In genomic region chr10:102633848-102634247, GRCh38 we compare ENCODE assay signal across 10 cellular contexts. TPM values are rescaled to one million over a fixed set of nuclear protein-coding genes. Genes with fewer than 3 reads are reported as not detected.
DNase-seq lines count a peak whose midpoint lies in the region; ATAC-seq, FAIRE-seq and TF ChIP-seq lines count a peak whose summit lies in the region.
"Had no signal": no experiment of that assay in that cellular context is flagged by ENCODE, and none has a peak within 500 bp of the region (broad histone marks: within the 10 kb centered on the region; RNA-seq: fewer than 3 reads in every experiment).

No MANE protein-coding gene starts in this region.

- no peak for FAIRE-seq in HepG2 (lab: Jason Lieb, UNC)
- FAIRE-seq: H54 had no signal

- DNase-seq in HepG2 (ENCODE audit: low spot score) (no peak), endothelial cell (ENCODE audit: low spot score) (no peak), neural crest cell (ENCODE audit: low read depth, low spot score) (no peak), midbrain (lab: John Stamatoyannopoulos, UW) (no peak), EL (no peak), kidney glomerular epithelial cell (lab: John Stamatoyannopoulos, UW) (no peak)
- DNase-seq: NCI-H2171 had no signal

- POLR2A ChIA-PET in HepG2 (lab: Yijun Ruan, JAX), result interaction anchor here (1.2 kb wide), 1 partner anchor 8 kb away, joined by 6 read pairs; no protein-coding TSS in a partner anchor

- TF ChIP-seq POLR2A in HepG2 (IDR thresholded peaks at IDR 0.05; ENCODE audit: insufficient read depth in 1 of 2, low read depth in 2 of 2, low read length in 2 of 2), result no peak

- H3K36me3 ChIP-seq in liver (ENCODE audit: control insufficient read depth in 4 of 4, insufficient read depth in 3 of 4, low read depth in 1 of 4, low read length in 3 of 4) (peaks cover 0 to 9% (median 0%) of the 10 kb centered on the region in 4 donors), HepG2 (replicated peaks in 1 of 2; ENCODE audit: control insufficient read depth in 1 of 2, insufficient read depth in 2 of 2, low read length in 2 of 2) (no peaks in the 10 kb centered on the region; a peak in 1 of 5 replicates)

- H3K9me3 ChIP-seq in liver (ENCODE audit: control insufficient read depth in 4 of 4, low read length in 3 of 4) (no peaks in the 10 kb centered on the region), HepG2 (ENCODE audit: low read length) (no peaks in the 10 kb centered on the region)

- H3K79me2 ChIP-seq in HepG2 (ENCODE audit: insufficient read depth, low read length), result no peaks in the 10 kb centered on the region

- CTCF ChIA-PET in HepG2 (lab: Yijun Ruan, JAX; ENCODE audit: low intra/inter-chr PET ratio, low total read pairs), result no interaction called here

- TF ChIP-seq EP300 in HepG2 (IDR thresholded peaks at IDR 0.05; ENCODE audit: low read depth in 2 of 2, low read length in 2 of 2) (no peak), HepG2 (CRISPR knock-in tag; IDR thresholded peaks at IDR 0.05; ENCODE audit: borderline replicate concordance) (no peak)

- H4K20me1 ChIP-seq in HepG2 (ENCODE audit: insufficient read depth, low read length), result no peaks in the 10 kb centered on the region

- TF ChIP-seq CTCF in liver (IDR thresholded peaks at IDR 0.05; ENCODE audit: low read depth, low read length, missing input control) (no peak), HepG2 (CRISPR knock-in tag; IDR thresholded peaks at IDR 0.05) (no peak), endothelial cell (IDR thresholded peaks at IDR 0.05; ENCODE audit: unreplicated experiment) (no peak), neural crest cell (conservative IDR thresholded peaks at IDR 0.05) (no peak)

- H3K27ac ChIP-seq in liver (ENCODE audit: low read depth in 1 of 2, low read length in 2 of 2) (peak overlapping the region; percentile 63 to 78), HepG2 (ENCODE audit: extremely low read length, insufficient read depth, low read length) (no peak overlapping the region)

- H2AFZ ChIP-seq in HepG2 (ENCODE audit: low read length), result no peak overlapping the region

- H3K27me3 Mint-ChIP-seq in endothelial cell (ENCODE audit: unreplicated experiment) (peaks cover 8% of the 10 kb centered on the region), neural crest cell (ENCODE audit: low read depth) (no peaks in the 10 kb centered on the region)

- H3K36me3 Mint-ChIP-seq in endothelial cell (ENCODE audit: low read depth, unreplicated experiment) (peaks cover 20% of the 10 kb centered on the region), neural crest cell (ENCODE audit: low read depth) (peaks cover 5% of the 10 kb centered on the region)

- ATAC-seq in HepG2 (no peak; the same call in 1 of the 3 replicates), GM18502 (IDR thresholded peaks at IDR 0.05; ENCODE audit: poor library complexity, unreplicated experiment) (no peak)

- H3K4me3 ChIP-seq in liver (ENCODE audit: low read depth in 1 of 3, low read length in 3 of 3) (no peak overlapping the region), HepG2 (replicated peaks in 1 of 3; ENCODE audit: insufficient read depth in 1 of 3, low read depth in 2 of 3, low read length in 3 of 3) (no peak overlapping the region)

- peaks cover 64% of the 10 kb centered on the region for H3K4me1 Mint-ChIP-seq in endothelial cell (ENCODE audit: unreplicated experiment)
- peaks cover 47% of the 10 kb centered on the region for H3K4me1 Mint-ChIP-seq in neural crest cell

- H3K9me3 Mint-ChIP-seq in endothelial cell (ENCODE audit: unreplicated experiment), result no peaks in the 10 kb centered on the region
- H3K9me3 Mint-ChIP-seq in neural crest cell, result peaks cover 5% of the 10 kb centered on the region

- H3K4me3 Mint-ChIP-seq in endothelial cell (ENCODE audit: unreplicated experiment), result no peak overlapping the region
- H3K4me3 Mint-ChIP-seq in neural crest cell, result peak overlapping the region; percentile 38

- peak overlapping the region; percentile 80 for H3K27ac Mint-ChIP-seq in endothelial cell (ENCODE audit: unreplicated experiment)
- H3K27ac Mint-ChIP-seq in neural crest cell (ENCODE audit: unreplicated experiment), result no peak overlapping the region

- H3K9ac ChIP-seq in liver (ENCODE audit: low read depth in 1 of 2, low read length in 2 of 2) (no peak overlapping the region), HepG2 (ENCODE audit: insufficient read depth, low read depth, low read length) (no peak overlapping the region)

- H3K27me3 ChIP-seq in liver (ENCODE audit: control insufficient read depth in 4 of 4, insufficient read depth in 4 of 4, low read length in 3 of 4) (no peaks in the 10 kb centered on the region), HepG2 (ENCODE audit: control insufficient read depth in 1 of 2, insufficient read depth in 2 of 2, low read length in 2 of 2) (no peaks in the 10 kb centered on the region)

- no peak overlapping the region for H3K4me2 ChIP-seq in HepG2 (ENCODE audit: low read depth, low read length)

- intact Hi-C loops in HepG2 (cut with micrococcal nuclease; ENCODE audit: unreplicated experiment), result no loop called here

- in situ Hi-C loops in HepG2 (cut with HindIII; ENCODE audit: extremely low pct_ligation_motif_present, low pct_unique_long_range_greater_than_20kb), result no loop called here

- WGBS in liver, result 92% methylated on average over 5 of the region's 5 CpGs
- WGBS in HepG2 (ENCODE audit: low lambda C conversion rate), result 68% methylated on average over 4 of the region's 5 CpGs

- H3K4me1 ChIP-seq in liver (ENCODE audit: control insufficient read depth in 4 of 4, insufficient read depth in 4 of 4, low read length in 3 of 4), result peaks cover 0 to 12% (median 6%) of the 10 kb centered on the region in 4 donors
- H3K4me1 ChIP-seq in HepG2 (ENCODE audit: insufficient read depth, low read length), result peaks cover 54% of the 10 kb centered on the region

- no peak for TF ChIP-seq RAD21 in liver (IDR thresholded peaks at IDR 0.05)
- TF ChIP-seq RAD21 in HepG2 (CRISPR knock-in tag; IDR thresholded peaks at IDR 0.05), result no peak

- BruUV-seq in HepG2 (replicated peaks; lab: Mats Ljungman, UMichigan), result no TSS peak

TF ChIP-seq in liver, 16 proteins besides CTCF, POLR2A, EP300 and RAD21 (continues in another document):
- no peak for TF ChIP-seq ZBTB33 (IDR thresholded peaks at IDR 0.05)

TF ChIP-seq in HepG2, 621 proteins besides CTCF, POLR2A, EP300 and RAD21 (continues in another document):
- TF ChIP-seq IRF9 (CRISPR knock-in tag; IDR thresholded peaks at IDR 0.05; ENCODE audit: borderline replicate concordance) (no peak), PATZ1 (CRISPR knock-in tag; IDR thresholded peaks at IDR 0.05) (no peak), ZC3H4 (CRISPR knock-in tag; IDR thresholded peaks at IDR 0.05; ENCODE audit: borderline replicate concordance) (no peak), ZFAT (CRISPR knock-in tag; conservative IDR thresholded peaks at IDR 0.05) (no peak), NFE2L2 (IDR thresholded peaks at IDR 0.05; ENCODE audit: low read length) (no peak), ZNF510 (CRISPR knock-in tag; IDR thresholded peaks at IDR 0.05; ENCODE audit: low read depth) (no peak)

RNA-seq across cellular contexts. Expression of gene TRIM8, which starts 10.4 kb away (rescaled TPM):
- total RNA-seq in liver, result 10 to 100 TPM; 21.8 to 39.5 TPM
- polyA plus RNA-seq in liver, result 10 to 100 TPM; 15.8 to 45.3 TPM
- total RNA-seq in HepG2 (2016; rRNA removed; fragmentation: Illumina TruSeq; extraction: Trizol), result 38.9 and 39.8 TPM in 2 replicates
- total RNA-seq in HepG2 (2016; cell fraction: cytosol; rRNA removed; fragmentation: Illumina TruSeq; extraction: Trizol; ENCODE audit: low read depth), result 13.4 and 13.6 TPM in 2 replicates
- total RNA-seq in HepG2 (2016; cell fraction: insoluble cytoplasmic fraction; rRNA removed; fragmentation: Illumina TruSeq; extraction: Trizol), result 33.2 and 39.7 TPM in 2 replicates
- 49.9 and 53.6 TPM in 2 replicates for total RNA-seq in HepG2 (2016; cell fraction: membrane; rRNA removed; fragmentation: Illumina TruSeq; extraction: Trizol)
- 21.9 and 30.8 TPM in 2 replicates for total RNA-seq in HepG2 (2016; cell fraction: nucleus; rRNA removed; fragmentation: Illumina TruSeq; extraction: Trizol)
- polyA plus RNA-seq in HepG2 (2011; rRNA removed), result 66.5 and 84.1 TPM in 2 replicates
- 62.9 and 70.1 TPM in 2 replicates for polyA plus RNA-seq in HepG2 (2011; cell fraction: cytosol; rRNA removed)
- polyA plus RNA-seq in HepG2 (2011; cell fraction: nucleus; rRNA removed), result 86.9 and 92.0 TPM in 2 replicates
- polyA plus RNA-seq in HepG2 (2012), result 98.0 and 117 TPM in 2 replicates
- polyA plus RNA-seq in HepG2 (2016; cell fraction: cytosol; fragmentation: Illumina TruSeq; extraction: Trizol; ENCODE audit: low read depth), result 18.4 and 21.2 TPM in 2 replicates
- polyA plus RNA-seq in HepG2 (2016; cell fraction: insoluble cytoplasmic fraction; fragmentation: Illumina TruSeq; extraction: Trizol; ENCODE audit: low read depth), result 51.6 and 70.7 TPM in 2 replicates
- 57.9 and 63.0 TPM in 2 replicates for polyA plus RNA-seq in HepG2 (2016; cell fraction: membrane; fragmentation: Illumina TruSeq; extraction: Trizol; ENCODE audit: low read depth)
- 63.9 and 73.5 TPM in 2 replicates for polyA plus RNA-seq in HepG2 (2016; cell fraction: nucleus; fragmentation: Illumina TruSeq; extraction: Trizol; ENCODE audit: insufficient read depth, low read depth)
- 23.8 and 82.1 TPM in 2 replicates for polyA minus RNA-seq in HepG2 (2011; rRNA and poly(A)+ RNA removed; ENCODE audit: low replicate concordance)
- 41.1 and 48.2 TPM in 2 replicates for polyA minus RNA-seq in HepG2 (2011; cell fraction: cytosol; rRNA and poly(A)+ RNA removed)
- polyA minus RNA-seq in HepG2 (2011; cell fraction: nucleus; rRNA and poly(A)+ RNA removed), result 36.6 and 46.0 TPM in 2 replicates
- 219 TPM for total RNA-seq in endothelial cell (ENCODE audit: unreplicated experiment)
- total RNA-seq in neural crest cell, result 76.9 and 82.8 TPM in 2 replicates
